Comparison of ENCODE assay signal across 2 cellular contexts in genomic region chr1:109808703-109809102, GRCh38.
TF ChIP-seq lines count a peak whose summit lies in the region.

No MANE protein-coding gene starts in this region.

TF ChIP-seq in GM23338, 12 proteins besides CTCF, POLR2A, EP300 and RAD21:
- TF ChIP-seq, protein P1, sequence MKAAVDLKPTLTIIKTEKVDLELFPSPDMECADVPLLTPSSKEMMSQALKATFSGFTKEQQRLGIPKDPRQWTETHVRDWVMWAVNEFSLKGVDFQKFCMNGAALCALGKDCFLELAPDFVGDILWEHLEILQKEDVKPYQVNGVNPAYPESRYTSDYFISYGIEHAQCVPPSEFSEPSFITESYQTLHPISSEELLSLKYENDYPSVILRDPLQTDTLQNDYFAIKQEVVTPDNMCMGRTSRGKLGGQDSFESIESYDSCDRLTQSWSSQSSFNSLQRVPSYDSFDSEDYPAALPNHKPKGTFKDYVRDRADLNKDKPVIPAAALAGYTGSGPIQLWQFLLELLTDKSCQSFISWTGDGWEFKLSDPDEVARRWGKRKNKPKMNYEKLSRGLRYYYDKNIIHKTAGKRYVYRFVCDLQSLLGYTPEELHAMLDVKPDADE (IDR thresholded peaks at IDR 0.05): no peak
- TF ChIP-seq JUNB (IDR thresholded peaks at IDR 0.05; ENCODE audit: unreplicated experiment) (no peak), EZH2phosphoT487 (IDR thresholded peaks at IDR 0.05; ENCODE audit: unreplicated experiment) (no peak), ZNF331 (CRISPR knock-in tag; IDR thresholded peaks at IDR 0.05; ENCODE audit: low read depth) (no peak), STAT1 (IDR thresholded peaks at IDR 0.05; ENCODE audit: unreplicated experiment) (no peak), EZH2 (IDR thresholded peaks at IDR 0.05; ENCODE audit: low read depth, unreplicated experiment) (no peak)
- TF ChIP-seq, protein P2, sequence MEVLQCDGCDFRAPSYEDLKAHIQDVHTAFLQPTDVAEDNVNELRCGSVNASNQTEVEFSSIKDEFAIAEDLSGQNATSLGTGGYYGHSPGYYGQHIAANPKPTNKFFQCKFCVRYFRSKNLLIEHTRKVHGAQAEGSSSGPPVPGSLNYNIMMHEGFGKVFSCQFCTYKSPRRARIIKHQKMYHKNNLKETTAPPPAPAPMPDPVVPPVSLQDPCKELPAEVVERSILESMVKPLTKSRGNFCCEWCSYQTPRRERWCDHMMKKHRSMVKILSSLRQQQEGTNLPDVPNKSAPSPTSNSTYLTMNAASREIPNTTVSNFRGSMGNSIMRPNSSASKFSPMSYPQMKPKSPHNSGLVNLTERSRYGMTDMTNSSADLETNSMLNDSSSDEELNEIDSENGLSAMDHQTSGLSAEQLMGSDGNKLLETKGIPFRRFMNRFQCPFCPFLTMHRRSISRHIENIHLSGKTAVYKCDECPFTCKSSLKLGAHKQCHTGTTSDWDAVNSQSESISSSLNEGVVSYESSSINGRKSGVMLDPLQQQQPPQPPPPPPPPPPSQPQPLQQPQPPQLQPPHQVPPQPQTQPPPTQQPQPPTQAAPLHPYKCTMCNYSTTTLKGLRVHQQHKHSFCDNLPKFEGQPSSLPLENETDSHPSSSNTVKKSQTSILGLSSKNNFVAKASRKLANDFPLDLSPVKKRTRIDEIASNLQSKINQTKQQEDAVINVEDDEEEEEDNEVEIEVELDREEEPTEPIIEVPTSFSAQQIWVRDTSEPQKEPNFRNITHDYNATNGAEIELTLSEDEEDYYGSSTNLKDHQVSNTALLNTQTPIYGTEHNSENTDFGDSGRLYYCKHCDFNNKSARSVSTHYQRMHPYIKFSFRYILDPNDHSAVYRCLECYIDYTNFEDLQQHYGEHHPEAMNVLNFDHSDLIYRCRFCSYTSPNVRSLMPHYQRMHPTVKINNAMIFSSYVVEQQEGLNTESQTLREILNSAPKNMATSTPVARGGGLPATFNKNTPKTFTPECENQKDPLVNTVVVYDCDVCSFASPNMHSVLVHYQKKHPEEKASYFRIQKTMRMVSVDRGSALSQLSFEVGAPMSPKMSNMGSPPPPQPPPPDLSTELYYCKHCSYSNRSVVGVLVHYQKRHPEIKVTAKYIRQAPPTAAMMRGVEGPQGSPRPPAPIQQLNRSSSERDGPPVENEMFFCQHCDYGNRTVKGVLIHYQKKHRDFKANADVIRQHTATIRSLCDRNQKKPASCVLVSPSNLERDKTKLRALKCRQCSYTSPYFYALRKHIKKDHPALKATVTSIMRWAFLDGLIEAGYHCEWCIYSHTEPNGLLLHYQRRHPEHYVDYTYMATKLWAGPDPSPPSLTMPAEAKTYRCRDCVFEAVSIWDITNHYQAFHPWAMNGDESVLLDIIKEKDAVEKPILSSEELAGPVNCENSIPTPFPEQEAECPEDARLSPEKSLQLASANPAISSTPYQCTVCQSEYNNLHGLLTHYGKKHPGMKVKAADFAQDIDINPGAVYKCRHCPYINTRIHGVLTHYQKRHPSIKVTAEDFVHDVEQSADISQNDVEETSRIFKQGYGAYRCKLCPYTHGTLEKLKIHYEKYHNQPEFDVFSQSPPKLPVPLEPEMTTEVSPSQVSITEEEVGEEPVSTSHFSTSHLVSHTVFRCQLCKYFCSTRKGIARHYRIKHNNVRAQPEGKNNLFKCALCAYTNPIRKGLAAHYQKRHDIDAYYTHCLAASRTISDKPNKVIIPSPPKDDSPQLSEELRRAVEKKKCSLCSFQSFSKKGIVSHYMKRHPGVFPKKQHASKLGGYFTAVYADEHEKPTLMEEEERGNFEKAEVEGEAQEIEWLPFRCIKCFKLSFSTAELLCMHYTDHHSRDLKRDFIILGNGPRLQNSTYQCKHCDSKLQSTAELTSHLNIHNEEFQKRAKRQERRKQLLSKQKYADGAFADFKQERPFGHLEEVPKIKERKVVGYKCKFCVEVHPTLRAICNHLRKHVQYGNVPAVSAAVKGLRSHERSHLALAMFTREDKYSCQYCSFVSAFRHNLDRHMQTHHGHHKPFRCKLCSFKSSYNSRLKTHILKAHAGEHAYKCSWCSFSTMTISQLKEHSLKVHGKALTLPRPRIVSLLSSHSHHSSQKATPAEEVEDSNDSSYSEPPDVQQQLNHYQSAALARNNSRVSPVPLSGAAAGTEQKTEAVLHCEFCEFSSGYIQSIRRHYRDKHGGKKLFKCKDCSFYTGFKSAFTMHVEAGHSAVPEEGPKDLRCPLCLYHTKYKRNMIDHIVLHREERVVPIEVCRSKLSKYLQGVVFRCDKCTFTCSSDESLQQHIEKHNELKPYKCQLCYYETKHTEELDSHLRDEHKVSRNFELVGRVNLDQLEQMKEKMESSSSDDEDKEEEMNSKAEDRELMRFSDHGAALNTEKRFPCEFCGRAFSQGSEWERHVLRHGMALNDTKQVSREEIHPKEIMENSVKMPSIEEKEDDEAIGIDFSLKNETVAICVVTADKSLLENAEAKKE (CRISPR knock-in tag; IDR thresholded peaks at IDR 0.05): no peak
TF ChIP-seq in GM23338: peak in this region for 0.

TF ChIP-seq in H1, 55 proteins besides CTCF, POLR2A, EP300 and RAD21:
- TF ChIP-seq JUND (IDR thresholded peaks at IDR 0.05; ENCODE audit: low read length): no peak
- TF ChIP-seq JUN (IDR thresholded peaks at IDR 0.05; ENCODE audit: low read depth, low read length): no peak
- TF ChIP-seq TAF1 (IDR thresholded peaks at IDR 0.05; ENCODE audit: low read depth, low read length): no peak
- no peak for TF ChIP-seq BCL11A (IDR thresholded peaks at IDR 0.05; ENCODE audit: low read depth in 2 of 2, low read length in 2 of 2)
- TF ChIP-seq MAFK (IDR thresholded peaks at IDR 0.05; ENCODE audit: low read depth, low read length): no peak
- no peak for TF ChIP-seq HDAC6 (IDR thresholded peaks at IDR 0.05; ENCODE audit: low read depth, low read length)
- no peak for TF ChIP-seq POU5F1 (IDR thresholded peaks at IDR 0.05; ENCODE audit: low read depth, low read length)
- TF ChIP-seq YY1 (IDR thresholded peaks at IDR 0.05; ENCODE audit: low read depth, low read length): no peak
- TF ChIP-seq SRF (IDR thresholded peaks at IDR 0.05; ENCODE audit: low read depth, low read length): no peak
